In the genomic region with DNA sequence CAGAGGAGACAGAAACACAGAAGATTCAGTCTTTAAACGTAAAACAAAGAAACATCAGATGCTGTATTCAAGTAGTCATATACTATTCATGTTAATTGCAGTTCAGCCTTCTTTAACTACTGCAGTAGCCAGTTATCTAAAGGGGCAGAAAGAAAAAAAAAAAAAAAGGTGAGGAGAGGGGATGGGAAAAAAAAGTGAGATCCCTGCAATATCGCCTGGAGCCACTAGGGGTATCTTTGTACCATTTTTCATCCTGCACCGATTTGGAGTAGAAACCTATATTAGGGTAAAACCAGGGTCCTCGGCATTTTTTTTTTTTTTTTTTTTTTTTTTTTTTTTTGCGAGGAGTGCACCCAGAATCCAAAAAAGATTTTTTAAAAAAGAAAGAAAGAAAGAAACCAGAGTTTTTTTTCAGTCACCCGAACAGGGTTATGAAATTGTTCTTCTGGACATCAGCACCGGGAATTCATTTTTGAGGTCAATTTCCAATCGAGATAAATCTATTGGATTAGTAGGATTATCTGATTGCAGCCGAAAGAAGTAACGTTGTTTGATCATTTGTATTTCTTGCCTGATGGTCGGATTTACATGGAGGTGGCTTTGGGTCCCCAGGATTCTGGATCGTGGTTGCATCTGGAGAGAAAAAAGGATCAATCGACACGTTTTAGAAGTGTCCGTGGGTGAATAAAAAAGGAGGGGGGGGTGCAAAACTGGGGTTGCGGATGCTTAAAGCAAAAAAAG, we compare ENCODE assay signal across 8 cellular contexts.
DNase-seq lines count a peak whose midpoint lies in the region; ATAC-seq, FAIRE-seq and TF ChIP-seq lines count a peak whose summit lies in the region.

No MANE protein-coding gene starts in this region.

- peak overlapping the region; percentile 66 for H3K4me3 ChIP-seq in WI38 (ENCODE audit: low read depth, low read length)
- peak overlapping the region; percentile 68 for H3K4me3 ChIP-seq in left ventricle myocardium inferior
- peak overlapping the region; percentile 71 for H3K4me3 ChIP-seq in retinal pigment epithelial cell (ENCODE audit: low read length)

- peaks cover 11% of the 10 kb centered on the region for H3K4me1 Mint-ChIP-seq in activated T-cell treated with anti-CD3 and anti-CD28 coated beads, Interleukin-2, amount 50 U/mL, for 24 hours (ENCODE audit: low read depth)

- no peak overlapping the region for H3K27ac ChIP-seq in left ventricle myocardium inferior (replicated peaks)

- H3K27me3 Mint-ChIP-seq in activated T-cell treated with anti-CD3 and anti-CD28 coated beads, Interleukin-2, amount 50 U/mL, for 24 hours: peaks cover 35% of the 10 kb centered on the region

- intact Hi-C loops in left ventricle myocardium inferior (cut with micrococcal nuclease): no loop called here

- FAIRE-seq in HTR-8/SVneo (lab: Jason Lieb, UNC): no peak

- H3K36me3 Mint-ChIP-seq in activated T-cell treated with anti-CD3 and anti-CD28 coated beads, Interleukin-2, amount 50 U/mL, for 24 hours (ENCODE audit: low read depth): no peaks in the 10 kb centered on the region

- no peaks in the 10 kb centered on the region for H3K9me3 ChIP-seq in left ventricle myocardium inferior (replicated peaks)

- ATAC-seq in GM19463 (IDR thresholded peaks at IDR 0.05; ENCODE audit: unreplicated experiment): no peak

- TF ChIP-seq CTCF in WI38 (IDR thresholded peaks at IDR 0.05; ENCODE audit: low read depth, low read length) (peak; percentile 69), left ventricle myocardium inferior (IDR thresholded peaks at IDR 0.05; ENCODE audit: borderline replicate concordance) (peak; percentile 73), retinal pigment epithelial cell (conservative IDR thresholded peaks at IDR 0.05; ENCODE audit: low read depth, low read length) (peak; percentile 81)

- H3K36me3 ChIP-seq in left ventricle myocardium inferior: no peaks in the 10 kb centered on the region

- H3K27me3 ChIP-seq in left ventricle myocardium inferior (ENCODE audit: low read depth): no peaks in the 10 kb centered on the region

- no peaks in the 10 kb centered on the region for H3K9me3 Mint-ChIP-seq in activated T-cell treated with anti-CD3 and anti-CD28 coated beads, Interleukin-2, amount 50 U/mL, for 24 hours

- no peak overlapping the region for H3K4me3 Mint-ChIP-seq in activated T-cell treated with anti-CD3 and anti-CD28 coated beads, Interleukin-2, amount 50 U/mL, for 24 hours

- H3K27ac Mint-ChIP-seq in activated T-cell treated with anti-CD3 and anti-CD28 coated beads, Interleukin-2, amount 50 U/mL, for 24 hours: no peak overlapping the region

- DNase-seq in ELF-1 (ENCODE audit: low read depth, low spot score) (peak; percentile 61), HTR-8/SVneo (ENCODE audit: insufficient read length, low spot score) (peak; percentile 22), left ventricle myocardium inferior (no peak), retinal pigment epithelial cell (ENCODE audit: low read depth) (no peak), NK-92 (lab: John Stamatoyannopoulos, UW; ENCODE audit: unreplicated experiment) (no peak)
- DNase-seq in activated T-cell treated with anti-CD3 and anti-CD28 coated beads, Interleukin-2, amount 50 U/mL, for 24 hours: no peak

- peaks cover 11% of the 10 kb centered on the region for H3K4me1 ChIP-seq in left ventricle myocardium inferior

Comparison
In these comparisons a context has a peak if more than half of its experiments do, and no peak if none do; other contexts are left out.
1. DNase-seq: peak in ELF-1 (single experiment) and HTR-8/SVneo (single experiment); none in left ventricle myocardium inferior (single experiment), retinal pigment epithelial cell (single experiment), NK-92 (single experiment) and activated T-cell treated with anti-CD3 and anti-CD28 coated beads, Interleukin-2, amount 50 U/mL, for 24 hours (single experiment).
2. Peak in every context shown above with its lines, with median percentiles within 50 percentile points of each other: H3K4me3 ChIP-seq and CTCF ChIP-seq.